ENCODE assay signal across 29 cellular contexts in genomic region chr12:96303656-96304055, GRCh38.
DNase-seq lines count a peak whose midpoint lies in the region; ATAC-seq, FAIRE-seq and TF ChIP-seq lines count a peak whose summit lies in the region.
"Had no signal": no experiment of that assay in that cellular context is flagged by ENCODE, and none has a peak within 500 bp of the region (broad histone marks: within the 10 kb centered on the region; RNA-seq: fewer than 3 reads in every experiment).

No MANE protein-coding gene starts in this region.

- H3K36me3 ChIP-seq in Caco-2 (ENCODE audit: control insufficient read depth, insufficient read depth, low read length): no peaks in the 10 kb centered on the region

- FAIRE-seq in urothelium cell line (lab: Jason Lieb, UNC): no peak
- FAIRE-seq: G401.6, RCC 7860 had no signal

- H3K4me3 ChIP-seq in Caco-2 (ENCODE audit: low read depth, low read length): no peak overlapping the region
- H3K4me3 ChIP-seq: GM23338, left lung, spleen had no signal

- TF ChIP-seq CTCF in Caco-2 (IDR thresholded peaks at IDR 0.05; ENCODE audit: insufficient read depth in 1 of 2, low read depth in 1 of 2, low read length in 1 of 2, severe bottlenecking in 1 of 2, unreplicated experiment in 1 of 2): no peak

- no peak overlapping the region for H3K4me3 Mint-ChIP-seq in Caco-2 (ENCODE audit: unreplicated experiment)
- H3K4me3 Mint-ChIP-seq in stimulated activated effector memory CD8-positive, alpha-beta T cell treated with anti-CD3 and anti-CD28 coated beads, Interleukin-12 subunit alpha, Interleukin-12 subunit beta, amount 100 ng/mL, for 72 hours: no peak overlapping the region
- H3K4me3 Mint-ChIP-seq: activated CD4-positive, alpha-beta memory T cell treated with anti-CD3 and anti-CD28 coated beads for 36 hours; central memory CD8-positive, alpha-beta T cell; GM23338; HFFc6; immature natural killer cell; natural killer cell treated with Interleukin-12 subunit alpha and Interleukin-12 subunit beta and Interleukin-15 and Interleukin-18, amount 100 ng/mL, for 72 hours; T-cell had no signal

- peak; percentile 28 for ATAC-seq in left lobe of liver
- ATAC-seq in stimulated activated effector memory CD8-positive, alpha-beta T cell treated with anti-CD3 and anti-CD28 coated beads, Interleukin-12 subunit alpha, Interleukin-12 subunit beta, amount 100 ng/mL, for 72 hours: no peak
- ATAC-seq: activated CD4-positive, CD25-positive, alpha-beta regulatory T cell treated with anti-CD3 and anti-CD28 coated beads, Interleukin-2, amount 50 U/mL, for 24 hours; left lung; natural killer cell treated with Interleukin-12 subunit alpha and Interleukin-12 subunit beta and Interleukin-15 and Interleukin-18, amount 100 ng/mL, for 72 hours; T-cell had no signal

- no peaks in the 10 kb centered on the region for H3K36me3 Mint-ChIP-seq in Caco-2 (ENCODE audit: insufficient read depth, unreplicated experiment)
- peaks cover 32% of the 10 kb centered on the region for H3K36me3 Mint-ChIP-seq in stimulated activated effector memory CD8-positive, alpha-beta T cell treated with anti-CD3 and anti-CD28 coated beads, Interleukin-12 subunit alpha, Interleukin-12 subunit beta, amount 100 ng/mL, for 72 hours
- H3K36me3 Mint-ChIP-seq: natural killer cell treated with Interleukin-12 subunit alpha and Interleukin-12 subunit beta and Interleukin-15 and Interleukin-18, amount 100 ng/mL, for 72 hours had no signal

- DNase-seq in COR-L47 (lab: John Stamatoyannopoulos, UW): peak; percentile 13
- DNase-seq in NCI-H69 (lab: John Stamatoyannopoulos, UW): peak; percentile 54
- peak; percentile 21 for DNase-seq in cerebellar cortex (ENCODE audit: low spot score)
- no peak for DNase-seq in left lobe of liver (ENCODE audit: low spot score)
- no peak for DNase-seq in amniotic stem cell (lab: John Stamatoyannopoulos, UW)
- DNase-seq in urothelium cell line (ENCODE audit: low spot score): no peak
- no peak for DNase-seq in Caco-2
- DNase-seq in stimulated activated effector memory CD8-positive, alpha-beta T cell treated with anti-CD3 and anti-CD28 coated beads, Interleukin-12 subunit alpha, Interleukin-12 subunit beta, amount 100 ng/mL, for 72 hours (ENCODE audit: low spot score in 2 of 2): no peak
- DNase-seq: ACHN; activated CD4-positive, alpha-beta memory T cell treated with anti-CD3 and anti-CD28 coated beads for 36 hours; activated CD8-positive, alpha-beta memory T cell treated with anti-CD3 and anti-CD28 coated beads, Interleukin-2, amount 50 U/mL, for 4 hours; activated naive CD4-positive, alpha-beta T cell treated with anti-CD3 and anti-CD28 coated beads, Interleukin-2, amount 50 U/mL, for 16 hours; aorta; foreskin melanocyte; HFFc6; immature natural killer cell; left lung; NCI-H2171; NCI-H524 treated with DMSO at 0.1 percent for 48 hours; retina; spleen; stimulated activated CD4-positive, alpha-beta T cell treated with anti-CD3 and anti-CD28 coated beads, Interleukin-2, amount 100 ng/mL, for 48 hours; T-cell had no signal

- H3K4me1 ChIP-seq in Caco-2: peaks cover 7% of the 10 kb centered on the region; the same call in 1 of the 2 replicates
- H3K4me1 ChIP-seq: left lung had no signal

- no TSS peak for BruUV-seq in Caco-2 (replicated peaks; lab: Mats Ljungman, UMichigan)

- H3K27me3 Mint-ChIP-seq in Caco-2 (ENCODE audit: insufficient read depth, unreplicated experiment): no peaks in the 10 kb centered on the region
- H3K27me3 Mint-ChIP-seq: activated CD4-positive, alpha-beta memory T cell treated with anti-CD3 and anti-CD28 coated beads for 36 hours; central memory CD8-positive, alpha-beta T cell; natural killer cell treated with Interleukin-12 subunit alpha and Interleukin-12 subunit beta and Interleukin-15 and Interleukin-18, amount 100 ng/mL, for 72 hours; T-cell had no signal

- CTCF ChIA-PET in Caco-2 (lab: Charles Lee): no interaction called here

- no peaks in the 10 kb centered on the region for H3K27me3 ChIP-seq in Caco-2 (replicated peaks; ENCODE audit: control insufficient read depth, insufficient read depth, low read length)
- H3K27me3 ChIP-seq: left lung, spleen had no signal

- no peaks in the 10 kb centered on the region for H3K9me3 Mint-ChIP-seq in Caco-2 (ENCODE audit: unreplicated experiment)
- H3K9me3 Mint-ChIP-seq in stimulated activated effector memory CD8-positive, alpha-beta T cell treated with anti-CD3 and anti-CD28 coated beads, Interleukin-12 subunit alpha, Interleukin-12 subunit beta, amount 100 ng/mL, for 72 hours: no peaks in the 10 kb centered on the region
- H3K9me3 Mint-ChIP-seq: activated CD4-positive, alpha-beta memory T cell treated with anti-CD3 and anti-CD28 coated beads for 36 hours; central memory CD8-positive, alpha-beta T cell; GM23338; HFFc6; immature natural killer cell; natural killer cell treated with Interleukin-12 subunit alpha and Interleukin-12 subunit beta and Interleukin-15 and Interleukin-18, amount 100 ng/mL, for 72 hours; T-cell had no signal

- no peaks in the 10 kb centered on the region for H3K9me3 ChIP-seq in Caco-2
- H3K9me3 ChIP-seq: left lung, spleen had no signal

- no peaks in the 10 kb centered on the region for H3K4me1 Mint-ChIP-seq in Caco-2 (ENCODE audit: low read depth, unreplicated experiment)
- peaks cover 6% of the 10 kb centered on the region for H3K4me1 Mint-ChIP-seq in stimulated activated effector memory CD8-positive, alpha-beta T cell treated with anti-CD3 and anti-CD28 coated beads, Interleukin-12 subunit alpha, Interleukin-12 subunit beta, amount 100 ng/mL, for 72 hours

- intact Hi-C loops in Caco-2 (cut with micrococcal nuclease; ENCODE audit: unreplicated experiment): no loop called here

- no peak overlapping the region for H3K27ac Mint-ChIP-seq in Caco-2 (ENCODE audit: unreplicated experiment)
- H3K27ac Mint-ChIP-seq in stimulated activated effector memory CD8-positive, alpha-beta T cell treated with anti-CD3 and anti-CD28 coated beads, Interleukin-12 subunit alpha, Interleukin-12 subunit beta, amount 100 ng/mL, for 72 hours: no peak overlapping the region
- H3K27ac Mint-ChIP-seq: activated CD4-positive, alpha-beta memory T cell treated with anti-CD3 and anti-CD28 coated beads for 36 hours; GM23338; natural killer cell treated with Interleukin-12 subunit alpha and Interleukin-12 subunit beta and Interleukin-15 and Interleukin-18, amount 100 ng/mL, for 72 hours; T-cell had no signal

- POLR2A ChIA-PET in Caco-2 (lab: Charles Lee): no interaction called here

Comparison
In these comparisons a context has a peak if more than half of its experiments do, and no peak if none do; other contexts are left out.
1. DNase-seq: peak in COR-L47 (single experiment), NCI-H69 (single experiment) and cerebellar cortex (single experiment); none in left lobe of liver (single experiment), amniotic stem cell (single experiment), urothelium cell line (single experiment), Caco-2 (0 of 2) and stimulated activated effector memory CD8-positive, alpha-beta T cell treated with anti-CD3 and anti-CD28 coated beads, Interleukin-12 subunit alpha, Interleukin-12 subunit beta, amount 100 ng/mL, for 72 hours (0 of 2).